Comparison of ENCODE assay signal across 8 cellular contexts in genomic region chr20:13261460-13262301, GRCh38. TPM values are rescaled to one million over a fixed set of nuclear protein-coding genes. Genes with fewer than 3 reads are reported as not detected.
DNase-seq lines count a peak whose midpoint lies in the region; ATAC-seq and TF ChIP-seq lines count a peak whose summit lies in the region.

No MANE protein-coding gene starts in this region.

- H3K27ac ChIP-seq in GM23338 (ENCODE audit: low read depth) (no peak overlapping the region), lung (ENCODE audit: low read depth in 1 of 2, low read length in 1 of 2) (no peak overlapping the region)

- H3K4me1 ChIP-seq in GM23338 (ENCODE audit: insufficient read depth) (no peaks in the 10 kb centered on the region), lung (ENCODE audit: control insufficient read depth in 2 of 2, insufficient read depth in 2 of 2, low read length in 2 of 2) (peaks cover 0 to 10% of the 10 kb centered on the region in 2 donors)

- no peak overlapping the region for H3K4me3 Mint-ChIP-seq in GM23338
- H3K4me3 Mint-ChIP-seq in chondrocyte (ENCODE audit: unreplicated experiment) = no peak overlapping the region

- peak; percentile 81 for TF ChIP-seq CTCF in GM06990 (IDR thresholded peaks at IDR 0.05; ENCODE audit: insufficient read depth, low read length, poor library complexity, severe bottlenecking)
- peak; percentile 84 to 97 for TF ChIP-seq CTCF in GM23338 (conservative IDR thresholded peaks at IDR 0.05; ENCODE audit: low read depth in 2 of 2)
- TF ChIP-seq CTCF in chondrocyte (IDR thresholded peaks at IDR 0.05) = peak; percentile 84
- peak; percentile 4 for TF ChIP-seq CTCF in lung (IDR thresholded peaks at IDR 0.05; ENCODE audit: control extremely low read depth, extremely low read depth)

- WGBS in lung, 2 donors = 85 to 89% methylated on average over 8 of the region's 8 CpGs

- H3K4me3 ChIP-seq in GM06990 (replicated peaks; ENCODE audit: low read depth, low read length) (no peak overlapping the region), GM23338 (no peak overlapping the region), lung (no peak overlapping the region)

- no peak overlapping the region for H3K27ac Mint-ChIP-seq in GM23338
- H3K27ac Mint-ChIP-seq in chondrocyte (ENCODE audit: unreplicated experiment) = no peak overlapping the region

- no peaks in the 10 kb centered on the region for H3K9me3 ChIP-seq in lung (ENCODE audit: control insufficient read depth in 2 of 2, insufficient read depth in 1 of 2, low read length in 1 of 2)

- no peaks in the 10 kb centered on the region for H3F3A ChIP-seq in GM23338 (replicated peaks; ENCODE audit: low read depth)

- H3K79me2 ChIP-seq in GM23338 (replicated peaks; ENCODE audit: insufficient read depth) = no peaks in the 10 kb centered on the region

- no peak overlapping the region for H3K4me2 ChIP-seq in GM23338

- no peak overlapping the region for H2AFZ ChIP-seq in GM23338

- no peaks in the 10 kb centered on the region for H3K27me3 ChIP-seq in GM06990 (replicated peaks; ENCODE audit: control insufficient read depth, insufficient read depth, low read length)
- H3K27me3 ChIP-seq in GM23338 (ENCODE audit: insufficient read depth) = no peaks in the 10 kb centered on the region
- no peaks in the 10 kb centered on the region for H3K27me3 ChIP-seq in lung (ENCODE audit: control insufficient read depth, insufficient read depth)

- H3K9me2 ChIP-seq in GM23338 (ENCODE audit: insufficient read depth) = no peaks in the 10 kb centered on the region; the same call in 1 of the 2 replicates

- DNase-seq in GM06990 (ENCODE audit: extremely low read depth, insufficient read length) = peak; percentile 11
- peak; percentile 88 for DNase-seq in GM23338 (ENCODE audit: low spot score)
- DNase-seq in MV-4-11 (lab: John Stamatoyannopoulos, UW) = peak; percentile 2
- DNase-seq in activated CD4-positive, CD25-positive, alpha-beta regulatory T cell (lab: John Stamatoyannopoulos, UW) = peak; percentile 14 to 50 (median 26)
- no peak for DNase-seq in chondrocyte (ENCODE audit: low spot score)
- DNase-seq in lung (ENCODE audit: low spot score) = peak; percentile 37
- DNase-seq in stimulated activated CD8-positive, alpha-beta memory T cell treated with anti-CD3 and anti-CD28 coated beads, Interleukin-4, amount 100 ng/mL, for 4 hours (ENCODE audit: low read depth in 2 of 2, low spot score in 1 of 2) = peak; percentile 13 to 33

- H3K36me3 Mint-ChIP-seq in GM23338 (ENCODE audit: low read depth) (no peaks in the 10 kb centered on the region), chondrocyte (ENCODE audit: low read depth) (no peaks in the 10 kb centered on the region)

- ATAC-seq in GM23338 = peak; percentile 100
- ATAC-seq in lung (ENCODE audit: insufficient read depth, low FRiP score) = peak; percentile 64
- ATAC-seq in HG03439 (IDR thresholded peaks at IDR 0.05; ENCODE audit: unreplicated experiment) = no peak

- no peaks in the 10 kb centered on the region for H3K4me1 Mint-ChIP-seq in GM23338
- H3K4me1 Mint-ChIP-seq in chondrocyte (ENCODE audit: low read depth) = no peaks in the 10 kb centered on the region

- no peaks in the 10 kb centered on the region; the same call in 1 of the 2 replicates for H4K20me1 ChIP-seq in GM23338 (replicated peaks; ENCODE audit: insufficient read depth)

- H3K36me3 ChIP-seq in GM06990 (ENCODE audit: control insufficient read depth, insufficient read depth, low read length) = no peaks in the 10 kb centered on the region
- no peaks in the 10 kb centered on the region for H3K36me3 ChIP-seq in GM23338 (ENCODE audit: insufficient read depth)
- H3K36me3 ChIP-seq in lung (ENCODE audit: control insufficient read depth in 2 of 2, insufficient read depth in 2 of 2, low read length in 2 of 2) = no peaks in the 10 kb centered on the region

- H3K27me3 Mint-ChIP-seq in GM23338 (ENCODE audit: insufficient read depth, low read depth, poor library complexity) (no peaks in the 10 kb centered on the region), chondrocyte (ENCODE audit: low read depth) (no peaks in the 10 kb centered on the region)

- no peaks in the 10 kb centered on the region for H3K9me3 Mint-ChIP-seq in GM23338
- H3K9me3 Mint-ChIP-seq in chondrocyte (ENCODE audit: low read depth) = no peaks in the 10 kb centered on the region

TF ChIP-seq in GM23338, 12 proteins besides CTCF, POLR2A, EP300 and RAD21:
- no peak for TF ChIP-seq ZNF331 (CRISPR knock-in tag; IDR thresholded peaks at IDR 0.05; ENCODE audit: low read depth)

RNA-seq across cellular contexts. Expression of gene ISM1, which starts 40.6 kb away (rescaled TPM):
- 0.39 and 0.63 TPM in 2 replicates for total RNA-seq in GM23338 (2014; rRNA removed; shearing (Covaris generic))
- 0.15 and 0.73 TPM in 2 replicates for polyA plus RNA-seq in GM23338 (2016; fragmentation: Nextera tagmentation; extraction: Ambion mirVana)
- total RNA-seq in chondrocyte = 0.31 to 1.2 TPM (median 0.97 TPM) in 3 replicates
- total RNA-seq in lung = 10 to 100 TPM in 1 of 2 donors, 1 to 10 TPM in 1; 3.4 to 13.6 TPM
- 1 to 10 TPM; 1.6 to 2.3 TPM for polyA plus RNA-seq in lung

Comparison
In these comparisons a context has a peak if more than half of its experiments do, and no peak if none do; other contexts are left out.
1. CTCF ChIP-seq: peak in every context shown above with its lines; median percentile 90 in GM23338; 84 in chondrocyte; 81 in GM06990; 4 in lung.